ENCODE assay signal across 12 cellular contexts in the genomic region with DNA sequence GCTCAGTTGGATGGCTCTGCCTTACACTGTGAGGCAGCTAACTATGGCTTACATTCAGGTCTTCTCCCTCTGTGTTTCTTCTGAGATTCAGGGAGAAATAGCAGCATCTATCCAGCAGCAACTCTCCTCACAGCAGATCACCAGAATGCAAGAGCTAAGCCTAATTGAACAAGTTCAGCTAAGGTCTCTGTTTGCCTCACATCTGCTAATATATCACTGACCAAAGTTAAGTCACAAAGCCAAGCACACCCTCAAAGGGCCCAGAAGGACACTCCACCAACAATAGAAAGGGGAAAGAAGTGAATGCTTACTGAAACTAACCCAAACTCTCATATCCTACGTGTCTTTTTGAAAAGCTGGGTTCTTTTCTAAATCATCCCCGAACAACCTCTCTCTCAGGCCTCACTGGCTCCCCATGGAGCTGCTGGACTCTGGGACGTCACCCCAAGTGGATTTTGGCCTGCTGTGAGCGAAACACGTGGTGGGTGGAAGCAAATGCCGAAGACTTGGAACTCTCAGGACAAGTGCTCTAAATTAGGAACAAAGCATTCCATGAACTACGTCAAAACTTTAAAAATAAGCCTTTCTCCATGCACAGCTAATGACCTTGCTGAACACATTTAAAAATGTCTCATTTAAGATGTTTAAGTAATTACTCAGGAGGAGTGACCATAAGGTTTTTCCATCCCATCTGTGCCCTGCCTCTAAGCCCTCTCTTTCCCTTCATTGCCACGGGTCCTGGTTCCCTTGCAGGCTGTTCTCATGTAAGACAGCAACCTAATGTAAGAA.
DNase-seq lines count a peak whose midpoint lies in the region; ATAC-seq and TF ChIP-seq lines count a peak whose summit lies in the region.
"Had no signal": no experiment of that assay in that cellular context is flagged by ENCODE, and none has a peak within 500 bp of the region (broad histone marks: within the 10 kb centered on the region; RNA-seq: fewer than 3 reads in every experiment).

No MANE protein-coding gene starts in this region.

- peaks cover 0 to 6% (median 0%) of the 10 kb centered on the region in 12 donors for H3K9me3 ChIP-seq in heart left ventricle
- H3K9me3 ChIP-seq in suprapubic skin, result no peaks in the 10 kb centered on the region

- H3K4me1 Mint-ChIP-seq in WTC11, result peaks cover 18% of the 10 kb centered on the region

- H3K36me3 ChIP-seq in heart left ventricle (no peaks in the 10 kb centered on the region), suprapubic skin (no peaks in the 10 kb centered on the region)

- H3K36me3 Mint-ChIP-seq in WTC11, result peaks cover 4% of the 10 kb centered on the region

- H3K27ac ChIP-seq in heart left ventricle, result peak overlapping the region; percentile 23 to 88 (median 62)
- H3K27ac ChIP-seq in suprapubic skin, result no peak overlapping the region
- H3K27ac ChIP-seq: SK-N-MC had no signal

- H3K4me3 ChIP-seq in AG10803 (ENCODE audit: low read length) (no peak overlapping the region), heart left ventricle (no peak overlapping the region), suprapubic skin (no peak overlapping the region)
- H3K4me3 ChIP-seq: SK-N-MC had no signal

- TF ChIP-seq POLR2A in heart left ventricle (IDR thresholded peaks at IDR 0.05) (no peak), suprapubic skin (IDR thresholded peaks at IDR 0.05) (no peak)

- TF ChIP-seq CTCF in AG10803 (conservative IDR thresholded peaks at IDR 0.05; ENCODE audit: low read length) (no peak), WTC11 (IDR thresholded peaks at IDR 0.05) (no peak), heart left ventricle (IDR thresholded peaks at IDR 0.05) (no peak), suprapubic skin (IDR thresholded peaks at IDR 0.05) (no peak)

- H3K27me3 Mint-ChIP-seq in WTC11 (ENCODE audit: low read depth), result no peaks in the 10 kb centered on the region; the same call in 1 of the 2 replicates

- POLR2A ChIA-PET in WTC11 (lab: Charles Lee), result no interaction called here

- no peak overlapping the region for H3K4me3 Mint-ChIP-seq in WTC11

- DNase-seq in AG10803 (ENCODE audit: low read depth) (peak; percentile 70), WTC11 (ENCODE audit: low spot score) (no peak), heart left ventricle (peak; percentile 63 to 83 (median 76)), putamen (ENCODE audit: low spot score) (peak; percentile 18), COLO668 (lab: John Stamatoyannopoulos, UW; ENCODE audit: unreplicated experiment) (no peak), suprapubic skin (ENCODE audit: low spot score in 2 of 2) (no peak)
- DNase-seq: NCI-H146, NCI-H446 treated with DMSO at 0.1 percent for 48 hours had no signal

- no peaks in the 10 kb centered on the region for H3K27me3 ChIP-seq in heart left ventricle
- no peaks in the 10 kb centered on the region for H3K27me3 ChIP-seq in suprapubic skin

- H3K4me1 ChIP-seq in heart left ventricle (peaks cover 0 to 24% (median 13%) of the 10 kb centered on the region in 12 donors), suprapubic skin (no peaks in the 10 kb centered on the region)

- TF ChIP-seq EP300 in suprapubic skin (IDR thresholded peaks at IDR 0.05), result no peak

- peaks cover 6% of the 10 kb centered on the region for H3K9me3 Mint-ChIP-seq in WTC11

- H3K27ac Mint-ChIP-seq in WTC11, result no peak overlapping the region
- H3K27ac Mint-ChIP-seq: activated T-helper 2 cell treated with anti-CD3 and anti-CD28 coated beads, Interferon-gamma antibody, Interleukin-2, Interleukin-4, amounts not matched to agents 10 μg/mL and 5 μg/mL and 100 μg/mL, durations not matched to agents 14 hours and 24 hours and 36 hours had no signal

- WGBS in heart left ventricle, 4 donors, result 15 to 33% (median 23%) methylated on average over 8 of the region's 8 CpGs
- 71% methylated on average over 8 of the region's 8 CpGs for WGBS in suprapubic skin

- ATAC-seq in WTC11, result peak; percentile 63
- ATAC-seq in heart left ventricle, result peak; percentile 87 to 97 (median 95)
- no peak for ATAC-seq in HG03025 (IDR thresholded peaks at IDR 0.05; ENCODE audit: low FRiP score, unreplicated experiment)
- no peak for ATAC-seq in HG02852 (IDR thresholded peaks at IDR 0.05; ENCODE audit: unreplicated experiment)

- CTCF ChIA-PET in WTC11 (lab: Charles Lee), result no interaction called here

- intact Hi-C loops in heart left ventricle (cut with DNase I), result loop anchor here in 1 of 10 donors (2.0 to 5.0 kb wide), 2 partner anchors 34 to 165 kb away; no protein-coding TSS in a partner anchor

TF ChIP-seq in WTC11, 78 proteins besides CTCF, POLR2A, EP300 and RAD21:
- TF ChIP-seq, protein P1, sequence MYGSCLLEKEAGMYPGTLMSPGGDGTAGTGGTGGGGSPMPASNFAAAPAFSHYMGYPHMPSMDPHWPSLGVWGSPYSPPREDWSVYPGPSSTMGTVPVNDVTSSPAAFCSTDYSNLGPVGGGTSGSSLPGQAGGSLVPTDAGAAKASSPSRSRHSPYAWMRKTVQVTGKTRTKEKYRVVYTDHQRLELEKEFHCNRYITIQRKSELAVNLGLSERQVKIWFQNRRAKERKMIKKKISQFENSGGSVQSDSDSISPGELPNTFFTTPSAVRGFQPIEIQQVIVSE (CRISPR knock-in tag; IDR thresholded peaks at IDR 0.05; ENCODE audit: borderline replicate concordance), result no peak
- TF ChIP-seq, protein P2, sequence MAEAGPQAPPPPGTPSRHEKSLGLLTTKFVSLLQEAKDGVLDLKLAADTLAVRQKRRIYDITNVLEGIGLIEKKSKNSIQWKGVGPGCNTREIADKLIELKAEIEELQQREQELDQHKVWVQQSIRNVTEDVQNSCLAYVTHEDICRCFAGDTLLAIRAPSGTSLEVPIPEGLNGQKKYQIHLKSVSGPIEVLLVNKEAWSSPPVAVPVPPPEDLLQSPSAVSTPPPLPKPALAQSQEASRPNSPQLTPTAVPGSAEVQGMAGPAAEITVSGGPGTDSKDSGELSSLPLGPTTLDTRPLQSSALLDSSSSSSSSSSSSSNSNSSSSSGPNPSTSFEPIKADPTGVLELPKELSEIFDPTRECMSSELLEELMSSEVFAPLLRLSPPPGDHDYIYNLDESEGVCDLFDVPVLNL (CRISPR knock-in tag; IDR thresholded peaks at IDR 0.05; ENCODE audit: borderline replicate concordance, low read depth), result no peak
- TF ChIP-seq NR2C2 (CRISPR knock-in tag; IDR thresholded peaks at IDR 0.05), result no peak
- no peak for TF ChIP-seq TP53 (CRISPR knock-in tag; IDR thresholded peaks at IDR 0.05)
- TF ChIP-seq, protein P3, sequence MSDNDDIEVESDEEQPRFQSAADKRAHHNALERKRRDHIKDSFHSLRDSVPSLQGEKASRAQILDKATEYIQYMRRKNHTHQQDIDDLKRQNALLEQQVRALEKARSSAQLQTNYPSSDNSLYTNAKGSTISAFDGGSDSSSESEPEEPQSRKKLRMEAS (CRISPR knock-in tag; IDR thresholded peaks at IDR 0.05), result no peak
- TF ChIP-seq, protein P4, sequence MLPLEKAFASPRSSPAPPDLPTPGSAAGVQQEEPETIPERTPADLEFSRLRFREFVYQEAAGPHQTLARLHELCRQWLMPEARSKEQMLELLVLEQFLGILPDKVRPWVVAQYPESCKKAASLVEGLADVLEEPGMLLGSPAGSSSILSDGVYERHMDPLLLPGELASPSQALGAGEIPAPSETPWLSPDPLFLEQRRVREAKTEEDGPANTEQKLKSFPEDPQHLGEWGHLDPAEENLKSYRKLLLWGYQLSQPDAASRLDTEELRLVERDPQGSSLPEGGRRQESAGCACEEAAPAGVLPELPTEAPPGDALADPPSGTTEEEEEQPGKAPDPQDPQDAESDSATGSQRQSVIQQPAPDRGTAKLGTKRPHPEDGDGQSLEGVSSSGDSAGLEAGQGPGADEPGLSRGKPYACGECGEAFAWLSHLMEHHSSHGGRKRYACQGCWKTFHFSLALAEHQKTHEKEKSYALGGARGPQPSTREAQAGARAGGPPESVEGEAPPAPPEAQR (CRISPR knock-in tag; IDR thresholded peaks at IDR 0.05), result no peak
- TF ChIP-seq, protein P5, sequence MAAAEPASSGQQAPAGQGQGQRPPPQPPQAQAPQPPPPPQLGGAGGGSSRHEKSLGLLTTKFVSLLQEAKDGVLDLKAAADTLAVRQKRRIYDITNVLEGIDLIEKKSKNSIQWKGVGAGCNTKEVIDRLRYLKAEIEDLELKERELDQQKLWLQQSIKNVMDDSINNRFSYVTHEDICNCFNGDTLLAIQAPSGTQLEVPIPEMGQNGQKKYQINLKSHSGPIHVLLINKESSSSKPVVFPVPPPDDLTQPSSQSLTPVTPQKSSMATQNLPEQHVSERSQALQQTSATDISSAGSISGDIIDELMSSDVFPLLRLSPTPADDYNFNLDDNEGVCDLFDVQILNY (CRISPR knock-in tag; IDR thresholded peaks at IDR 0.05), result no peak
- TF ChIP-seq JAZF1 (CRISPR knock-in tag; IDR thresholded peaks at IDR 0.05), result no peak
- no peak for TF ChIP-seq TEAD4 (CRISPR knock-in tag; IDR thresholded peaks at IDR 0.05)

Comparison
In these comparisons a context has a peak if more than half of its experiments do, and no peak if none do; other contexts are left out.
1. DNase-seq: peak in AG10803 (single experiment), heart left ventricle (5 of 5) and putamen (single experiment); none in WTC11 (single experiment), COLO668 (single experiment) and suprapubic skin (0 of 2).
2. ATAC-seq: peak in WTC11 (single experiment) and heart left ventricle (4 of 4); none in HG03025 (single experiment) and HG02852 (single experiment).